Comparison of ENCODE assay signal across 27 cellular contexts in the genomic region with DNA sequence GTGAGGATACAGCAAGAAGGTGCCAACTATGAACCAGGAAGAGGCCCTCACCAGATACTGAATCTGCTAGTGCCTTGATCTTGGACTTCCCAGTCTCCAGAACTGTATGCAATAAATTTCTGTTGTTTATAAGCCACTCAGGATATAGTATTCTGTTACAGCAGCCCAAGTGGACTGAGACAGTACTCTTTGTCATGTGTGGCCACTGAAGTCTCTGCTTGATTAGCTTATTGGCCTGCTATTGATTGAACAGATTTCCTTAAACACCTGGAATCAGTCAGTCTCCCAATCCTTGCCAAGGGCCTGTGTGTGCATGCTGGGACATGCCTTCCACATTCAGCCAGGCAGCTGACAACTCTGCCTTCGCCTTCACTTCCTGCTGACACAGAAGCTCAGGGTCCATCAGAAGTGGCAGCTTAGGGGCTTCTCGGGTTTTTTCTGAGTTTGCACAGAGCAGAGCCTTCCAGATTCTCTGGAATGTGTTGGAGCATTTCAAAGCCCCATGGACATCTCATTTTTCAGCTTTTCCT. TPM values are rescaled to one million over a fixed set of nuclear protein-coding genes. Genes with fewer than 3 reads are reported as not detected.
"Had no signal": no experiment of that assay in that cellular context is flagged by ENCODE, and none has a peak within 500 bp of the region (broad histone marks: within the 10 kb centered on the region; RNA-seq: fewer than 3 reads in every experiment).

No MANE protein-coding gene starts in this region.

- H3K4me1 Mint-ChIP-seq: brain; nephron; stimulated activated effector memory CD8-positive, alpha-beta T cell treated with anti-CD3 and anti-CD28 coated beads, Interleukin-12 subunit alpha, Interleukin-12 subunit beta, amount 100 ng/mL, for 72 hours; stimulated activated naive CD8-positive, alpha-beta T cell treated with anti-CD3 and anti-CD28 coated beads, Interleukin-15, amount 100 ng/mL, for 72 hours had no signal

- ATAC-seq: activated CD8-positive, alpha-beta T cell treated with anti-CD3 and anti-CD28 coated beads for 36 hours; activated naive CD4-positive, alpha-beta T cell treated with anti-CD3 and anti-CD28 coated beads, Interleukin-2, amount 50 U/mL, for 72 hours; activated T-cell treated with anti-CD3 and anti-CD28 coated beads, Interleukin-2, amount 50 U/mL, for 72 hours; sciatic nerve; stimulated activated effector memory CD8-positive, alpha-beta T cell treated with anti-CD3 and anti-CD28 coated beads, Interleukin-12 subunit alpha, Interleukin-12 subunit beta, amount 100 ng/mL, for 72 hours; stimulated activated naive CD8-positive, alpha-beta T cell treated with anti-CD3 and anti-CD28 coated beads, Interleukin-15, amount 100 ng/mL, for 72 hours; WTC11 had no signal

- H3K36me3 ChIP-seq: esophagus squamous epithelium, left ventricle myocardium inferior, ovary, upper lobe of left lung had no signal

- FAIRE-seq: frontal cortex had no signal

- H3K27me3 ChIP-seq: ovary, upper lobe of left lung had no signal

- H3K9me3 Mint-ChIP-seq: activated T-cell treated with anti-CD3 and anti-CD28 coated beads, Interleukin-2, amount 50 U/mL, for 72 hours had no signal

- H3K9me3 ChIP-seq: ovary had no signal

- H3K27ac ChIP-seq: epithelial cell of prostate, esophagus squamous epithelium, left ventricle myocardium inferior, ovary, skin epidermis, upper lobe of left lung had no signal

- DNase-seq: activated CD4-positive, alpha-beta T cell treated with anti-CD3 and anti-CD28 coated beads for 1 hour; activated CD4-positive, alpha-beta T cell treated with anti-CD3 and anti-CD28 coated beads, Interleukin-2, amount 50 U/mL, for 1 hour; activated CD8-positive, alpha-beta T cell treated with anti-CD3 and anti-CD28 coated beads for 36 hours; activated naive CD4-positive, alpha-beta T cell; activated T-cell treated with anti-CD3 and anti-CD28 coated beads, Interleukin-2, amount 50 U/mL, for 72 hours; aorta; caudate nucleus; esophagus squamous epithelium; left ventricle myocardium inferior; ovary; stimulated activated CD4-positive, alpha-beta T cell treated with anti-CD3 and anti-CD28 coated beads, Interleukin-4, amount 100 ng/mL, for 24 hours; stimulated activated naive CD8-positive, alpha-beta T cell treated with anti-CD3 and anti-CD28 coated beads, Interleukin-15, amount 100 ng/mL, for 72 hours; substantia nigra; T-helper 2 cell; upper lobe of left lung had no signal

- H3K27ac Mint-ChIP-seq: activated CD8-positive, alpha-beta T cell treated with anti-CD3 and anti-CD28 coated beads for 36 hours; activated naive CD4-positive, alpha-beta T cell treated with anti-CD3 and anti-CD28 coated beads, Interleukin-2, amount 50 U/mL, for 72 hours; activated T-cell treated with anti-CD3 and anti-CD28 coated beads, Interleukin-2, amount 50 U/mL, for 72 hours; brain; dendritic cell treated with granulocyte-macrophage colony-stimulating factor and Interleukin-4, amounts not matched to agents 40 ng/mL and 50 ng/mL, for 4 days; nephron; progenitor cell of endocrine pancreas; stimulated activated effector memory CD8-positive, alpha-beta T cell treated with anti-CD3 and anti-CD28 coated beads, Interleukin-12 subunit alpha, Interleukin-12 subunit beta, amount 100 ng/mL, for 72 hours; stimulated activated naive CD8-positive, alpha-beta T cell treated with anti-CD3 and anti-CD28 coated beads, Interleukin-15, amount 100 ng/mL, for 72 hours; WTC11 had no signal

- H3K4me3 Mint-ChIP-seq: activated CD8-positive, alpha-beta T cell treated with anti-CD3 and anti-CD28 coated beads for 36 hours; activated T-cell treated with anti-CD3 and anti-CD28 coated beads, Interleukin-2, amount 50 U/mL, for 72 hours; brain; dendritic cell treated with granulocyte-macrophage colony-stimulating factor and Interleukin-4, amounts not matched to agents 40 ng/mL and 50 ng/mL, for 4 days; nephron; stimulated activated effector memory CD8-positive, alpha-beta T cell treated with anti-CD3 and anti-CD28 coated beads, Interleukin-12 subunit alpha, Interleukin-12 subunit beta, amount 100 ng/mL, for 72 hours; stimulated activated naive CD8-positive, alpha-beta T cell treated with anti-CD3 and anti-CD28 coated beads, Interleukin-15, amount 100 ng/mL, for 72 hours; WTC11 had no signal

- H3K36me3 Mint-ChIP-seq: activated naive CD4-positive, alpha-beta T cell treated with anti-CD3 and anti-CD28 coated beads, Interleukin-2, amount 50 U/mL, for 72 hours; brain; stimulated activated effector memory CD8-positive, alpha-beta T cell treated with anti-CD3 and anti-CD28 coated beads, Interleukin-12 subunit alpha, Interleukin-12 subunit beta, amount 100 ng/mL, for 72 hours had no signal

- H3K4me3 ChIP-seq: esophagus squamous epithelium, left ventricle myocardium inferior, lung, ovary, skin epidermis, upper lobe of left lung had no signal

- H3K4me1 ChIP-seq: esophagus squamous epithelium, left ventricle myocardium inferior, upper lobe of left lung had no signal

RNA-seq across cellular contexts. Expression of a gene that starts 13.7 kb away (rescaled TPM):
- total RNA-seq: activated CD8-positive, alpha-beta T cell treated with anti-CD3 and anti-CD28 coated beads for 36 hours; activated naive CD4-positive, alpha-beta T cell treated with anti-CD3 and anti-CD28 coated beads, Interleukin-2, amount 50 U/mL, for 72 hours had no signal
- polyA plus RNA-seq: aorta had no signal
